25 cellular contexts compared by ENCODE assay signal in genomic region chr6:562052-562676, GRCh38.
DNase-seq lines count a peak whose midpoint lies in the region; ATAC-seq, FAIRE-seq and TF ChIP-seq lines count a peak whose summit lies in the region.
"Had no signal": no experiment of that assay in that cellular context is flagged by ENCODE, and none has a peak within 500 bp of the region (broad histone marks: within the 10 kb centered on the region; RNA-seq: fewer than 3 reads in every experiment).

No MANE protein-coding gene starts in this region.

- H3K27me3 Mint-ChIP-seq in activated CD8-positive, alpha-beta memory T cell treated with anti-CD3 and anti-CD28 coated beads, Interleukin-2, amount 10 ng/mL, durations not matched to agents 7 days and 5 days: no peaks in the 10 kb centered on the region
- no peaks in the 10 kb centered on the region for H3K27me3 Mint-ChIP-seq in activated T-helper 2 cell treated with anti-CD3 and anti-CD28 coated beads, Interferon-gamma antibody, Interleukin-2, Interleukin-4, amounts not matched to agents 10 μg/mL and 5 μg/mL and 100 μg/mL, durations not matched to agents 14 hours and 24 hours and 36 hours (ENCODE audit: low read depth)
- H3K27me3 Mint-ChIP-seq in osteocyte (ENCODE audit: unreplicated experiment): no peaks in the 10 kb centered on the region

- H3K9ac ChIP-seq in endothelial cell of umbilical vein (replicated peaks; ENCODE audit: extremely low read depth, insufficient read depth, low read length): no peak overlapping the region
- H3K9ac ChIP-seq: BLaER1 had no signal

- no peak overlapping the region for H3K4me3 Mint-ChIP-seq in activated CD8-positive, alpha-beta memory T cell treated with anti-CD3 and anti-CD28 coated beads, Interleukin-2, amount 10 ng/mL, durations not matched to agents 7 days and 5 days
- H3K4me3 Mint-ChIP-seq in activated T-helper 2 cell treated with anti-CD3 and anti-CD28 coated beads, Interferon-gamma antibody, Interleukin-2, Interleukin-4, amounts not matched to agents 10 μg/mL and 5 μg/mL and 100 μg/mL, durations not matched to agents 14 hours and 24 hours and 36 hours (ENCODE audit: low read depth): peak overlapping the region; percentile 72
- no peak overlapping the region for H3K4me3 Mint-ChIP-seq in osteocyte (ENCODE audit: unreplicated experiment)
- H3K4me3 Mint-ChIP-seq: immature natural killer cell; T-helper 1 cell treated with Interleukin-12 subunit alpha and Interleukin-12 subunit beta and Interleukin-4 antibody, amounts not matched to agents 30 μg/mL and 1 μg/mL, for 36 hours had no signal

- H3K9me1 ChIP-seq in endothelial cell of umbilical vein (replicated peaks; ENCODE audit: control insufficient read depth, extremely low read depth, insufficient read depth, low read length): no peaks in the 10 kb centered on the region

- CTCF ChIA-PET in activated CD8-positive, alpha-beta memory T cell treated with anti-CD3 and anti-CD28 coated beads, Interleukin-2, amount 10 ng/mL, durations not matched to agents 7 days and 5 days (lab: Charles Lee): no interaction called here
- CTCF ChIA-PET in endothelial cell of umbilical vein (lab: Charles Lee): no interaction called here

- no peaks in the 10 kb centered on the region for H3K9me3 ChIP-seq in endothelial cell of umbilical vein (replicated peaks; ENCODE audit: control insufficient read depth, insufficient read depth, low read length)
- H3K9me3 ChIP-seq: A549, neutrophil, SJCRH30, thoracic aorta had no signal

- no peak overlapping the region for H2AFZ ChIP-seq in endothelial cell of umbilical vein (ENCODE audit: low read depth, low read length)

- H3K36me3 Mint-ChIP-seq in activated CD8-positive, alpha-beta memory T cell treated with anti-CD3 and anti-CD28 coated beads, Interleukin-2, amount 10 ng/mL, durations not matched to agents 7 days and 5 days: peaks cover 48% of the 10 kb centered on the region
- peaks cover 74% of the 10 kb centered on the region for H3K36me3 Mint-ChIP-seq in activated T-helper 2 cell treated with anti-CD3 and anti-CD28 coated beads, Interferon-gamma antibody, Interleukin-2, Interleukin-4, amounts not matched to agents 10 μg/mL and 5 μg/mL and 100 μg/mL, durations not matched to agents 14 hours and 24 hours and 36 hours (ENCODE audit: low read depth)
- peaks cover 28% of the 10 kb centered on the region for H3K36me3 Mint-ChIP-seq in osteocyte (ENCODE audit: unreplicated experiment)

- BruUV-seq in endothelial cell of umbilical vein (replicated peaks; lab: Mats Ljungman, UMichigan): no TSS peak

- H3K79me2 ChIP-seq in endothelial cell of umbilical vein (ENCODE audit: control insufficient read depth, insufficient read depth, low read length): no peaks in the 10 kb centered on the region

- H3K4me1 ChIP-seq in endothelial cell of umbilical vein (ENCODE audit: control insufficient read depth, extremely low read depth, insufficient read depth, low read length): peaks cover 19% of the 10 kb centered on the region
- H3K4me1 ChIP-seq: A549, SJCRH30 had no signal

- TF ChIP-seq CTCF in endothelial cell of umbilical vein (IDR thresholded peaks at IDR 0.05; ENCODE audit: extremely low read depth in 1 of 2, insufficient read depth in 1 of 2, low read depth in 1 of 2, low read length in 2 of 2): no peak
- TF ChIP-seq CTCF in osteocyte (IDR thresholded peaks at IDR 0.05): no peak

- peaks cover 42% of the 10 kb centered on the region for H3K4me1 Mint-ChIP-seq in activated CD8-positive, alpha-beta memory T cell treated with anti-CD3 and anti-CD28 coated beads, Interleukin-2, amount 10 ng/mL, durations not matched to agents 7 days and 5 days
- peaks cover 61% of the 10 kb centered on the region for H3K4me1 Mint-ChIP-seq in activated T-helper 2 cell treated with anti-CD3 and anti-CD28 coated beads, Interferon-gamma antibody, Interleukin-2, Interleukin-4, amounts not matched to agents 10 μg/mL and 5 μg/mL and 100 μg/mL, durations not matched to agents 14 hours and 24 hours and 36 hours (ENCODE audit: low read depth)
- H3K4me1 Mint-ChIP-seq in osteocyte (ENCODE audit: unreplicated experiment): peaks cover 6% of the 10 kb centered on the region

- intact Hi-C loops in activated T-helper 2 cell treated with anti-CD3 and anti-CD28 coated beads, Interferon-gamma antibody, Interleukin-2, Interleukin-4, amounts not matched to agents 10 μg/mL and 5 μg/mL and 100 μg/mL, durations not matched to agents 14 hours and 24 hours and 36 hours (cut with micrococcal nuclease): loop anchor here (5.0 to 10.0 kb wide), 2 partner anchors 225 to 337 kb away; no protein-coding TSS in a partner anchor
- intact Hi-C loops in endothelial cell of umbilical vein (cut with micrococcal nuclease): no loop called here

- DNase-seq in activated CD8-positive, alpha-beta memory T cell treated with anti-CD3 and anti-CD28 coated beads, Interleukin-2, amount 10 ng/mL, durations not matched to agents 7 days and 5 days: no peak
- DNase-seq in activated CD8-positive, alpha-beta memory T cell treated with anti-CD3 and anti-CD28 coated beads, Interleukin-2, amount 50 U/mL, for 48 hours: no peak
- no peak for DNase-seq in activated T-helper 2 cell treated with anti-CD3 and anti-CD28 coated beads, Interferon-gamma antibody, Interleukin-2, Interleukin-4, amounts not matched to agents 10 μg/mL and 5 μg/mL and 100 μg/mL, durations not matched to agents 14 hours and 24 hours and 36 hours (ENCODE audit: low spot score)
- DNase-seq in endothelial cell of umbilical vein (ENCODE audit: low read depth, low spot score) (peak; percentile 69), osteocyte (ENCODE audit: extremely low spot score, unreplicated experiment) (no peak)
- DNase-seq: activated effector memory CD4-positive, alpha-beta T cell treated with Interleukin-2 at 50 U/mL for 16 hours; anterior cingulate cortex; cerebellar nuclear complex; EL; HCEC 1CT; NCI-H187 treated with DMSO at 0.1 percent for 48 hours; NCI-H226; PC-3; SJCRH30; WERI-Rb-1 had no signal

- FAIRE-seq in endothelial cell of umbilical vein (lab: Jason Lieb, UNC): peak; percentile 77
- FAIRE-seq: A549, HTR-8/SVneo had no signal

- no peaks in the 10 kb centered on the region for H3K9me3 Mint-ChIP-seq in activated CD8-positive, alpha-beta memory T cell treated with anti-CD3 and anti-CD28 coated beads, Interleukin-2, amount 10 ng/mL, durations not matched to agents 7 days and 5 days (ENCODE audit: low read depth)
- no peaks in the 10 kb centered on the region for H3K9me3 Mint-ChIP-seq in activated T-helper 2 cell treated with anti-CD3 and anti-CD28 coated beads, Interferon-gamma antibody, Interleukin-2, Interleukin-4, amounts not matched to agents 10 μg/mL and 5 μg/mL and 100 μg/mL, durations not matched to agents 14 hours and 24 hours and 36 hours
- H3K9me3 Mint-ChIP-seq in osteocyte (ENCODE audit: unreplicated experiment): no peaks in the 10 kb centered on the region
- H3K9me3 Mint-ChIP-seq: immature natural killer cell had no signal

- peak overlapping the region; percentile 10 for H3K4me2 ChIP-seq in endothelial cell of umbilical vein (ENCODE audit: insufficient read depth, low read length)
- H3K4me2 ChIP-seq: A549, BLaER1 had no signal

- peaks cover 5 to 8% of the 10 kb centered on the region in 2 experiments for H3K36me3 ChIP-seq in endothelial cell of umbilical vein (ENCODE audit: control insufficient read depth in 2 of 2, extremely low read depth in 1 of 2, insufficient read depth in 2 of 2, low read length in 2 of 2)
- H3K36me3 ChIP-seq: SJCRH30 had no signal

- dilution Hi-C loops in endothelial cell of umbilical vein (cut with MboI; ENCODE audit: extremely low pct_ligation_motif_present, low sequenced_read_pairs): no loop called here

- peak overlapping the region; percentile 38 for H3K27ac Mint-ChIP-seq in activated CD8-positive, alpha-beta memory T cell treated with anti-CD3 and anti-CD28 coated beads, Interleukin-2, amount 10 ng/mL, durations not matched to agents 7 days and 5 days
- H3K27ac Mint-ChIP-seq in activated T-helper 2 cell treated with anti-CD3 and anti-CD28 coated beads, Interferon-gamma antibody, Interleukin-2, Interleukin-4, amounts not matched to agents 10 μg/mL and 5 μg/mL and 100 μg/mL, durations not matched to agents 14 hours and 24 hours and 36 hours: peak overlapping the region; percentile 89
- peak overlapping the region; percentile 10 for H3K27ac Mint-ChIP-seq in osteocyte (ENCODE audit: unreplicated experiment)
- H3K27ac Mint-ChIP-seq: T-helper 1 cell treated with Interleukin-12 subunit alpha and Interleukin-12 subunit beta and Interleukin-4 antibody, amounts not matched to agents 30 μg/mL and 1 μg/mL, for 36 hours had no signal

- H3K4me3 ChIP-seq in endothelial cell of umbilical vein (replicated peaks in 1 of 3; ENCODE audit: insufficient read depth in 1 of 3, low read depth in 1 of 3, low read length in 3 of 3): no peak overlapping the region
- H3K4me3 ChIP-seq: A549, BLaER1, SJCRH30, thoracic aorta had no signal

- H4K20me1 ChIP-seq in endothelial cell of umbilical vein (replicated peaks; ENCODE audit: control insufficient read depth, extremely low read depth, insufficient read depth, low read length): no peaks in the 10 kb centered on the region
- H4K20me1 ChIP-seq: BLaER1 had no signal

- POLR2A ChIA-PET in endothelial cell of umbilical vein (lab: Charles Lee): no interaction called here

- no peak for ATAC-seq in activated CD8-positive, alpha-beta memory T cell treated with anti-CD3 and anti-CD28 coated beads, Interleukin-2, amount 10 ng/mL, durations not matched to agents 7 days and 5 days
- no peak for ATAC-seq in GM18520 (IDR thresholded peaks at IDR 0.05; ENCODE audit: unreplicated experiment)
- ATAC-seq in GM18519 (IDR thresholded peaks at IDR 0.05; ENCODE audit: low FRiP score, unreplicated experiment): no peak
- ATAC-seq in HG02938 (IDR thresholded peaks at IDR 0.05; ENCODE audit: unreplicated experiment): no peak
- ATAC-seq: A549, PC-3 had no signal

- H3K27ac ChIP-seq in endothelial cell of umbilical vein (ENCODE audit: insufficient read depth, low read depth, low read length): peak overlapping the region; percentile 62
- H3K27ac ChIP-seq: A549, BLaER1, neutrophil, SJCRH30, thoracic aorta, WERI-Rb-1 had no signal

- H3K27me3 ChIP-seq in endothelial cell of umbilical vein (ENCODE audit: control insufficient read depth in 2 of 2, insufficient read depth in 2 of 2, low read length in 2 of 2): no peaks in the 10 kb centered on the region
- H3K27me3 ChIP-seq: BLaER1, neutrophil, SJCRH30 had no signal

- no peak for TF ChIP-seq POLR2A in endothelial cell of umbilical vein (IDR thresholded peaks at IDR 0.05; ENCODE audit: low read depth, low read length)

TF ChIP-seq in endothelial cell of umbilical vein, 7 proteins besides CTCF, POLR2A, EP300 and RAD21:
- TF ChIP-seq JUN (IDR thresholded peaks at IDR 0.05; ENCODE audit: borderline replicate concordance, insufficient read depth, insufficient read length, low read depth) (no peak), EZH2 (IDR thresholded peaks at IDR 0.05; ENCODE audit: borderline replicate concordance, low read depth, low read length, severe bottlenecking) (no peak), POLR2AphosphoS5 (IDR thresholded peaks at IDR 0.05; ENCODE audit: insufficient read depth, low read depth, low read length) (no peak), FOS (IDR thresholded peaks at IDR 0.05; ENCODE audit: borderline replicate concordance, insufficient read depth, low read length) (no peak), GATA2 (IDR thresholded peaks at IDR 0.05; ENCODE audit: insufficient read depth, insufficient read length, low read depth, low read length) (no peak)

Comparison
In these comparisons a context has a peak if more than half of its experiments do, and no peak if none do; other contexts are left out.
1. H3K27ac Mint-ChIP-seq: peak in every context shown above with its lines; median percentile 89 in activated T-helper 2 cell treated with anti-CD3 and anti-CD28 coated beads, Interferon-gamma antibody, Interleukin-2, Interleukin-4, amounts not matched to agents 10 μg/mL and 5 μg/mL and 100 μg/mL, durations not matched to agents 14 hours and 24 hours and 36 hours; 38 in activated CD8-positive, alpha-beta memory T cell treated with anti-CD3 and anti-CD28 coated beads, Interleukin-2, amount 10 ng/mL, durations not matched to agents 7 days and 5 days; 10 in osteocyte.